Comparison of ENCODE assay signal across 8 cellular contexts in the genomic region with DNA sequence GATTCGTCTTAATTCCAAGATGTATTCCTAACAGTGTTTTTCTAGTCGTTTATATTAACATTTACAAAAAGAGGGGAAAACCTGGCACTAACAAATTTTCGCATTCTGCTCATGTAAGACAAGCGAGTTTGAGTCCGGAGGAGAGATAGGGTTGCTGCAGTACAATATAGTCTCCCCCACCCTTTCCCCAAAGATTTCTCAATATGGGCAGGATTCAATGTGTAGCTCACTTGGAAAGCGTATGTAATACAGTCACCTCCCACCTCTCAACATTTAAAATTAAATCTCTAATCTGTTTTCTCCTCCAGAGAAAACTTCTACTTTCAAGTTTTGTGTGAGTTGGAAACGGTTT. TPM values are rescaled to one million over a fixed set of nuclear protein-coding genes. Genes with fewer than 3 reads are reported as not detected.
A peak's percentile ranks its signal among the peaks of the same experiment; 100 is the strongest.
DNase-seq lines count a peak whose midpoint lies in the region; ATAC-seq and TF ChIP-seq lines count a peak whose summit lies in the region.

No MANE protein-coding gene starts in this region.

- H3K27ac ChIP-seq in BLaER1 treated with 17β-estradiol and CSF1 and Interleukin-3, amounts not matched to agents 10 nM and 100 nM: peak overlapping the region in 3 of 11 experiments; percentile 59 to 77 (median 74); a peak in 5 of 22 replicates
- peak overlapping the region; percentile 97 to 98 for H3K27ac ChIP-seq in ascending aorta
- no peak overlapping the region for H3K27ac ChIP-seq in iPS DF 6.9 (ENCODE audit: low read length)
- peak overlapping the region; percentile 86 for H3K27ac ChIP-seq in skeletal muscle tissue (ENCODE audit: low read depth, low read length)
- H3K27ac ChIP-seq in MM.1S (ENCODE audit: low read length): no peak overlapping the region

- peaks cover 0 to 7% (median 0%) of the 10 kb centered on the region in 11 experiments; a peak in 2 of 22 replicates for H3K36me3 ChIP-seq in BLaER1 treated with 17β-estradiol and CSF1 and Interleukin-3, amounts not matched to agents 10 nM and 100 nM
- H3K36me3 ChIP-seq in ascending aorta (peaks cover 22 to 29% of the 10 kb centered on the region in 2 donors), iPS DF 6.9 (ENCODE audit: control insufficient read depth, insufficient read depth, low read length) (no peaks in the 10 kb centered on the region), skeletal muscle tissue (ENCODE audit: control insufficient read depth in 3 of 3, insufficient read depth in 3 of 3, low read length in 3 of 3) (peaks cover 0 to 7% (median 5%) of the 10 kb centered on the region in 3 donors), MM.1S (replicated peaks; ENCODE audit: insufficient read depth, low read length) (no peaks in the 10 kb centered on the region)

- no CpG with 5 or more reads among the region's 7 CpGs for WGBS in iPS DF 6.9 (ENCODE audit: insufficient coverage, insufficient read length)

- in situ Hi-C loops in KBM-7 (cut with MboI; ENCODE audit: low pct_unique_long_range_greater_than_20kb, low sequenced_read_pairs): no loop called here

- no peak for ATAC-seq in HG03571 (IDR thresholded peaks at IDR 0.05; ENCODE audit: unreplicated experiment)
- no peak for ATAC-seq in GM21737 (IDR thresholded peaks at IDR 0.05; ENCODE audit: unreplicated experiment)

- no peaks in the 10 kb centered on the region for H3K9me2 ChIP-seq in MM.1S (replicated peaks; ENCODE audit: insufficient read depth, low read length)

- intact Hi-C loops in ascending aorta (cut with DNase I): loop anchor here (5.0 to 10.0 kb wide), 3 partner anchors 52 to 379 kb away; no protein-coding TSS in a partner anchor

- H3K79me2 ChIP-seq in MM.1S (ENCODE audit: low read length): no peaks in the 10 kb centered on the region

- H3K4me2 ChIP-seq in BLaER1 treated with 17β-estradiol and CSF1 and Interleukin-3, amounts not matched to agents 10 nM and 100 nM: peak overlapping the region; percentile 75 to 93 (median 84)
- no peak overlapping the region for H3K4me2 ChIP-seq in MM.1S (ENCODE audit: low read depth, low read length)

- H3K9me3 ChIP-seq in BLaER1 treated with 17β-estradiol and CSF1 and Interleukin-3, amounts not matched to agents 10 nM and 100 nM (replicated peaks in 1 of 11): no peaks in the 10 kb centered on the region
- H3K9me3 ChIP-seq in ascending aorta: no peaks in the 10 kb centered on the region
- no peaks in the 10 kb centered on the region for H3K9me3 ChIP-seq in iPS DF 6.9 (ENCODE audit: control insufficient read depth, insufficient read depth, low read length)
- H3K9me3 ChIP-seq in skeletal muscle tissue (ENCODE audit: control insufficient read depth in 3 of 3, low read length in 3 of 3): no peaks in the 10 kb centered on the region
- no peaks in the 10 kb centered on the region for H3K9me3 ChIP-seq in MM.1S (replicated peaks; ENCODE audit: insufficient read depth, low read length)

- H2AFZ ChIP-seq in MM.1S (ENCODE audit: low read length): no peak overlapping the region

- DNase-seq in KBM-7 (peak; percentile 71), ascending aorta (ENCODE audit: low spot score in 2 of 2) (no peak), iPS DF 6.9 (ENCODE audit: low read depth, low spot score) (no peak), MM.1S (no peak)

- peaks cover 0 to 21% (median 13%) of the 10 kb centered on the region in 10 experiments; a peak in 15 of 20 replicates for H3K4me1 ChIP-seq in BLaER1 treated with 17β-estradiol and CSF1 and Interleukin-3, amounts not matched to agents 10 nM and 100 nM
- H3K4me1 ChIP-seq in ascending aorta: peaks cover 0 to 11% of the 10 kb centered on the region in 2 donors
- H3K4me1 ChIP-seq in iPS DF 6.9 (ENCODE audit: control insufficient read depth, insufficient read depth, low read length): no peaks in the 10 kb centered on the region
- peaks cover 2 to 24% (median 20%) of the 10 kb centered on the region in 3 donors for H3K4me1 ChIP-seq in skeletal muscle tissue (ENCODE audit: control insufficient read depth in 3 of 3, insufficient read depth in 3 of 3, low read length in 3 of 3)
- no peaks in the 10 kb centered on the region for H3K4me1 ChIP-seq in MM.1S (ENCODE audit: low read length)

- peak overlapping the region in 8 of 11 experiments; percentile 9 to 81 (median 52); a peak in 14 of 22 replicates for H3K9ac ChIP-seq in BLaER1 treated with 17β-estradiol and CSF1 and Interleukin-3, amounts not matched to agents 10 nM and 100 nM
- H3K9ac ChIP-seq in skeletal muscle tissue (ENCODE audit: low read depth in 1 of 3, low read length in 3 of 3) (peak overlapping the region; percentile 75 to 95 (median 85)), MM.1S (ENCODE audit: low read length) (no peak overlapping the region)

- no peak for TF ChIP-seq CTCF in ascending aorta (IDR thresholded peaks at IDR 0.05)
- TF ChIP-seq CTCF in MM.1S (IDR thresholded peaks at IDR 0.05; ENCODE audit: low read length): no peak

- H4K20me1 ChIP-seq in BLaER1 treated with 17β-estradiol and CSF1 and Interleukin-3, amounts not matched to agents 10 nM and 100 nM: peaks cover 0 to 99% (median 95%) of the 10 kb centered on the region in 11 experiments; a peak in 17 of 22 replicates
- no peaks in the 10 kb centered on the region for H4K20me1 ChIP-seq in MM.1S (ENCODE audit: insufficient read depth, low read length)

- no peaks in the 10 kb centered on the region for H3F3A ChIP-seq in MM.1S (ENCODE audit: insufficient read depth, low read length)

- H3K4me3 ChIP-seq in BLaER1 treated with 17β-estradiol and CSF1 and Interleukin-3, amounts not matched to agents 10 nM and 100 nM: peak overlapping the region; percentile 44 to 71 (median 56)
- H3K4me3 ChIP-seq in ascending aorta: peak overlapping the region; percentile 85 to 90
- H3K4me3 ChIP-seq in iPS DF 6.9 (ENCODE audit: low read length): peak overlapping the region; percentile 8; the same call in 1 of the 2 replicates
- peak overlapping the region; percentile 64 to 87 (median 81) for H3K4me3 ChIP-seq in skeletal muscle tissue (ENCODE audit: low read length in 3 of 3)
- H3K4me3 ChIP-seq in MM.1S (ENCODE audit: low read length): no peak overlapping the region

- peaks cover 39 to 74% (median 61%) of the 10 kb centered on the region in 11 experiments for H3K27me3 ChIP-seq in BLaER1 treated with 17β-estradiol and CSF1 and Interleukin-3, amounts not matched to agents 10 nM and 100 nM
- H3K27me3 ChIP-seq in ascending aorta: no peaks in the 10 kb centered on the region
- H3K27me3 ChIP-seq in iPS DF 6.9 (ENCODE audit: control insufficient read depth, insufficient read depth, low read length): peaks cover 15% of the 10 kb centered on the region
- no peaks in the 10 kb centered on the region for H3K27me3 ChIP-seq in skeletal muscle tissue (ENCODE audit: control insufficient read depth in 3 of 3, insufficient read depth in 3 of 3, low read length in 3 of 3)
- no peaks in the 10 kb centered on the region for H3K27me3 ChIP-seq in MM.1S (replicated peaks; ENCODE audit: insufficient read depth, low read length)

RNA-seq across cellular contexts. Expression of a gene that starts 57.9 kb away (rescaled TPM):
- total RNA-seq in ascending aorta (9.2 TPM), skeletal muscle tissue (8.4 TPM)

Comparison
In these comparisons a context has a peak if more than half of its experiments do, and no peak if none do; other contexts are left out.
1. H3K27ac ChIP-seq: peak in ascending aorta (2 of 2) and skeletal muscle tissue (single experiment); none in iPS DF 6.9 (single experiment) and MM.1S (single experiment).